ENCODE assay signal across 17 cellular contexts in genomic region chrX:12570859-12571501, GRCh38.
DNase-seq lines count a peak whose midpoint lies in the region; ATAC-seq, FAIRE-seq and TF ChIP-seq lines count a peak whose summit lies in the region.
"Had no signal": no experiment of that assay in that cellular context is flagged by ENCODE, and none has a peak within 500 bp of the region (broad histone marks: within the 10 kb centered on the region; RNA-seq: fewer than 3 reads in every experiment).

No MANE protein-coding gene starts in this region.

- 57 to 63% methylated on average over 4 of the region's 4 CpGs for WGBS in pancreas, 2 donors

- H3K4me2 ChIP-seq in MM.1S (ENCODE audit: low read depth, low read length): peak overlapping the region; percentile 54

- H4K20me1 ChIP-seq in MM.1S (ENCODE audit: insufficient read depth, low read length): no peaks in the 10 kb centered on the region

- peaks cover 7% of the 10 kb centered on the region; the same call in 1 of the 2 replicates for H3F3A ChIP-seq in MM.1S (ENCODE audit: insufficient read depth, low read length)

- no peak overlapping the region for H2AFZ ChIP-seq in MM.1S (ENCODE audit: low read length)

- no peaks in the 10 kb centered on the region for H3K9me3 ChIP-seq in MM.1S (replicated peaks; ENCODE audit: insufficient read depth, low read length)
- no peaks in the 10 kb centered on the region for H3K9me3 ChIP-seq in pancreas
- H3K9me3 ChIP-seq: BE2C had no signal

- H3K27me3 ChIP-seq in MM.1S (replicated peaks; ENCODE audit: insufficient read depth, low read length) (no peaks in the 10 kb centered on the region), pancreas (no peaks in the 10 kb centered on the region)
- H3K27me3 ChIP-seq: BE2C had no signal

- H3K27ac ChIP-seq in MM.1S (ENCODE audit: low read length) (peak overlapping the region; percentile 72), pancreas (no peak overlapping the region)

- no peaks in the 10 kb centered on the region for H3K79me2 ChIP-seq in MM.1S (ENCODE audit: low read length)

- no peaks in the 10 kb centered on the region for H3K9me2 ChIP-seq in MM.1S (replicated peaks; ENCODE audit: insufficient read depth, low read length)

- intact Hi-C loops in pancreas (cut with DNase I): no loop called here

- H3K4me1 ChIP-seq in MM.1S (ENCODE audit: low read length) (peaks cover 23% of the 10 kb centered on the region), pancreas (no peaks in the 10 kb centered on the region)
- H3K4me1 ChIP-seq: BE2C had no signal

- TF ChIP-seq CTCF in MM.1S (IDR thresholded peaks at IDR 0.05; ENCODE audit: low read length): no peak
- TF ChIP-seq CTCF in pancreas (IDR thresholded peaks at IDR 0.05): no peak

- TF ChIP-seq POLR2A in GM12892 (IDR thresholded peaks at IDR 0.05; ENCODE audit: low read depth, low read length): no peak

- H3K36me3 ChIP-seq in MM.1S (replicated peaks; ENCODE audit: insufficient read depth, low read length) (no peaks in the 10 kb centered on the region), pancreas (no peaks in the 10 kb centered on the region)
- H3K36me3 ChIP-seq: BE2C had no signal

- H3K4me3 ChIP-seq in MM.1S (ENCODE audit: low read length): no peak overlapping the region
- H3K4me3 ChIP-seq in pancreas: no peak overlapping the region

- FAIRE-seq in GM12892 (lab: Jason Lieb, UNC) (peak; percentile 27), pancreas (lab: Jason Lieb, UNC) (peak; percentile 75)
- FAIRE-seq: HTR-8/SVneo had no signal

- ATAC-seq in GM21717 (IDR thresholded peaks at IDR 0.05; ENCODE audit: unreplicated experiment): peak; percentile 41
- no peak for ATAC-seq in pancreas
- no peak for ATAC-seq in GM21447 (IDR thresholded peaks at IDR 0.05; ENCODE audit: unreplicated experiment)
- ATAC-seq: HCT116 had no signal

- DNase-seq in GM12892 (ENCODE audit: insufficient read length) (no peak), MM.1S (peak; percentile 18), pancreas (no peak), GM19240 (ENCODE audit: insufficient read length, low spot score) (no peak), NCI-H82 (lab: John Stamatoyannopoulos, UW) (no peak)
- DNase-seq: BE2C; Calu3; CD4-positive, alpha-beta T cell; DMS53; NCI-H187; NCI-H2171; NCI-H446; NCI-H774 had no signal

- H3K9ac ChIP-seq in MM.1S (ENCODE audit: low read length): peak overlapping the region; percentile 30; the same call in 1 of the 2 replicates
